Comparison of ENCODE assay signal across 22 cellular contexts in the genomic region with DNA sequence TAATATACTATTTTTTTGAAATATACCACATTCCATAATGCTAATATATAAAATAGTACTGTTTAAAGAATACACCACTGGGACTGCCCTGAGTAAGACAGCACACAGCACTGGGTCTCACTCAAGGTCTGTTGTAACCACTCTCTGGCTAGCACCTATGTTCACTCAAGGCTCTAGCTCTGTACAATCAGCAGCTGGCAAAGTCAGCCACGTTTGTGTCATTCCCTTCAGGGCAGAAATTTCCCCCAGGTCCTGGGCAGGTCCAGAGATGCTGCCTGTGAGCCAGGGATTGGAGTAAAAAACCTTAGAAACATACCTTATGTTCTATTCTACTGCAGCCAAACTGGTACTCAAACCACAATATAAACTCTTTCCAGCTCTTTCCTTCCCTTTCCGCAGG.
DNase-seq lines count a peak whose midpoint lies in the region; ATAC-seq, FAIRE-seq and TF ChIP-seq lines count a peak whose summit lies in the region.
"Had no signal": no experiment of that assay in that cellular context is flagged by ENCODE, and none has a peak within 500 bp of the region (broad histone marks: within the 10 kb centered on the region; RNA-seq: fewer than 3 reads in every experiment).

No MANE protein-coding gene starts in this region.

- intact Hi-C loops in right lobe of liver (cut with DNase I): no loop called here

- no peak overlapping the region for H2BK5ac ChIP-seq in neuronal stem cell (ENCODE audit: low read length)

- H3K4me3 ChIP-seq in bronchial epithelial cell (ENCODE audit: low read depth, low read length) (no peak overlapping the region), neuronal stem cell (ENCODE audit: low read length in 2 of 2) (no peak overlapping the region), right lobe of liver (no peak overlapping the region)
- H3K4me3 ChIP-seq: BLaER1, HAP-1 had no signal

- H4K8ac ChIP-seq in neuronal stem cell (ENCODE audit: low read depth, low read length): no peak overlapping the region

- no peak overlapping the region for H2BK120ac ChIP-seq in neuronal stem cell (ENCODE audit: low read depth, low read length)

- H3K9me3 ChIP-seq in neuronal stem cell (replicated peaks in 1 of 2; ENCODE audit: control insufficient read depth in 2 of 2, insufficient read depth in 1 of 2, low read depth in 1 of 2, low read length in 2 of 2): no peaks in the 10 kb centered on the region
- no peaks in the 10 kb centered on the region for H3K9me3 ChIP-seq in right lobe of liver
- H3K9me3 ChIP-seq: Caco-2, HAP-1 had no signal

- H3K36me3 ChIP-seq in bronchial epithelial cell (ENCODE audit: control insufficient read depth, insufficient read depth, low read length) (no peaks in the 10 kb centered on the region), neuronal stem cell (replicated peaks in 1 of 2; ENCODE audit: control insufficient read depth in 2 of 2, insufficient read depth in 2 of 2, low read length in 2 of 2) (no peaks in the 10 kb centered on the region), right lobe of liver (no peaks in the 10 kb centered on the region)
- H3K36me3 ChIP-seq: BLaER1, HAP-1 had no signal

- H3K4me2 ChIP-seq in neuronal stem cell (ENCODE audit: insufficient read depth, low read length, poor library complexity, severe bottlenecking): no peak overlapping the region
- H3K4me2 ChIP-seq: BLaER1 had no signal

- H3K23ac ChIP-seq in neuronal stem cell (ENCODE audit: low read depth, low read length, poor library complexity): no peak overlapping the region

- no peak overlapping the region for H4K91ac ChIP-seq in neuronal stem cell (ENCODE audit: low read depth, low read length, poor library complexity)

- H3K18ac ChIP-seq in neuronal stem cell (ENCODE audit: low read length): no peak overlapping the region

- H3K4ac ChIP-seq in neuronal stem cell (ENCODE audit: low read length): no peak overlapping the region

- H3K27me3 ChIP-seq in bronchial epithelial cell (ENCODE audit: control insufficient read depth, insufficient read depth, low read length) (no peaks in the 10 kb centered on the region), foreskin keratinocyte (no peaks in the 10 kb centered on the region), neuronal stem cell (ENCODE audit: control insufficient read depth in 3 of 3, insufficient read depth in 3 of 3, low read depth in 1 of 3, low read length in 3 of 3) (no peaks in the 10 kb centered on the region), right lobe of liver (no peaks in the 10 kb centered on the region)
- H3K27me3 ChIP-seq: BLaER1 had no signal

- H2AK5ac ChIP-seq in neuronal stem cell (ENCODE audit: low read depth, low read length): no peak overlapping the region

- FAIRE-seq in bronchial epithelial cell (lab: Jason Lieb, UNC): no peak
- FAIRE-seq: G401.6, GM12892, GM19239, H54 had no signal

- TF ChIP-seq CTCF in bronchial epithelial cell (IDR thresholded peaks at IDR 0.05; ENCODE audit: insufficient read depth, low read length, severe bottlenecking) (no peak), foreskin keratinocyte (conservative IDR thresholded peaks at IDR 0.05) (no peak), right lobe of liver (IDR thresholded peaks at IDR 0.05) (no peak), GM20000 (IDR thresholded peaks at IDR 0.05; ENCODE audit: extremely low read depth, missing control alignments) (no peak)

- no CpG with 5 or more reads among the region's 2 CpGs for WGBS in neuronal stem cell (ENCODE audit: extremely low coverage in 2 of 2, insufficient read length in 2 of 2, insufficient replicate concordance in 1 of 2), 2 donors
- WGBS in right lobe of liver (ENCODE audit: insufficient coverage, low coverage, low lambda C conversion rate, missing lambda C conversion rate): 42% methylated on average over 2 of the region's 2 CpGs

- H3K4me1 ChIP-seq in foreskin keratinocyte: no peaks in the 10 kb centered on the region
- no peaks in the 10 kb centered on the region for H3K4me1 ChIP-seq in neuronal stem cell (ENCODE audit: control insufficient read depth in 2 of 2, insufficient read depth in 1 of 2, low read depth in 1 of 2, low read length in 2 of 2)
- H3K4me1 ChIP-seq in right lobe of liver: no peaks in the 10 kb centered on the region
- H3K4me1 ChIP-seq: BLaER1, Caco-2, HAP-1 had no signal

- H2BK12ac ChIP-seq in neuronal stem cell (ENCODE audit: low read length): no peak overlapping the region

- H3K79me1 ChIP-seq in neuronal stem cell (ENCODE audit: low read depth, low read length): peaks cover 3% of the 10 kb centered on the region

- DNase-seq in NCI-H226 (peak; percentile 12), bronchial epithelial cell (ENCODE audit: low read depth) (peak; percentile 7), foreskin keratinocyte (peak; percentile 68 to 83), neuronal stem cell (ENCODE audit: low spot score) (no peak), nucleus accumbens (lab: John Stamatoyannopoulos, UW) (no peak), right lobe of liver (no peak), GM20000 (ENCODE audit: low spot score) (no peak)
- DNase-seq: Caco-2; CD4-positive, CD25-positive, alpha-beta regulatory T cell; CD8-positive, alpha-beta T cell; DMS153; DND-41; GOT3; HFFc6 had no signal

- TF ChIP-seq POLR2A in right lobe of liver (IDR thresholded peaks at IDR 0.05): no peak

- no peak overlapping the region for H2BK15ac ChIP-seq in neuronal stem cell (ENCODE audit: low read length)

- peak overlapping the region; percentile 17 for H2AFZ ChIP-seq in neuronal stem cell (ENCODE audit: low read length)

- no peak overlapping the region for H3K27ac ChIP-seq in foreskin keratinocyte
- no peak overlapping the region for H3K27ac ChIP-seq in neuronal stem cell (replicated peaks; ENCODE audit: low read length)
- H3K27ac ChIP-seq in right lobe of liver: no peak overlapping the region
- H3K27ac ChIP-seq: BLaER1, C4-2B had no signal

- no peak overlapping the region for H3K9ac ChIP-seq in neuronal stem cell (ENCODE audit: low read depth, low read length, poor library complexity)
- H3K9ac ChIP-seq: BLaER1 had no signal

- peak; percentile 80 for ATAC-seq in foreskin keratinocyte
- no peak for ATAC-seq in right lobe of liver
- no peak for ATAC-seq in GM21619 (IDR thresholded peaks at IDR 0.05; ENCODE audit: unreplicated experiment)
- ATAC-seq: CD8-positive, alpha-beta T cell had no signal

- H3K14ac ChIP-seq in neuronal stem cell (ENCODE audit: low read length): no peak overlapping the region

Comparison
In these comparisons a context has a peak if more than half of its experiments do, and no peak if none do; other contexts are left out.
1. DNase-seq: peak in NCI-H226 (single experiment), bronchial epithelial cell (single experiment) and foreskin keratinocyte (2 of 2); none in neuronal stem cell (single experiment), nucleus accumbens (0 of 56), right lobe of liver (0 of 3) and GM20000 (single experiment).